In the genomic region with DNA sequence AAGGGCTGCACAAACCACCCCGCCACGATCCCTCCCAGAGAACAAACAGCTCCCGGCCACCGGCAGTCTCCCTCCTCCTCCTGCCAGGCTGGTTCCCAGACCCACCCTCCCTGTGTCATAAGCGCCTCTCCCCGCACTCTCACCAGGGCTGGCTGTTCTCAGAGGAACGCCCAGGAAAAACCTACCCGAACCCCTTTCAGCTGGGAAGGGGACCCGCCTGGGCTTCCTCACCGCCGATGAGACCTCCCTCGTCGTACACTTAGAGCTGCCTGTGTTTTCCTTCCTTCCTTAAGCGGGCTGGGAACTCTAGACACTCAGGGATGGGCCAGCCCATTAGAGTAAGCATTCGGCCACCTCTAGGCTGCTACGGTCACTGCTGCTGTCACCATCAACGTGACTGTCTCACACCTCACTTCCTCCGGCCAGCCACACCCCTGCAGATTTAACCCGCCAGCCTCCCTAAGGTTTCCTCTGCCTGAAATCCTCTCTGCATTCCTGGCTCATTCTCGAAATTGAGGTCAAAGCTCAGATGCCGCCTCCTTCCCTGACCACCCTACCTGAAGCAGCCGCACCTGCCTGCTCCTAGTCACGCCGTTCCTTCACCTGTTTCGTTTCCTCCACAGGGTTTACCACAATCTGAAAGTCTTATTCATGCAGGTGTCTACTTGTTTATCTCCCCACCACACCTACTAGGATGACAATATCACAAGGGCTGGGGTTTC, we compare ENCODE assay signal across 8 cellular contexts. TPM values are rescaled to one million over a fixed set of nuclear protein-coding genes. Genes with fewer than 3 reads are reported as not detected.
DNase-seq lines count a peak whose midpoint lies in the region; ATAC-seq and TF ChIP-seq lines count a peak whose summit lies in the region.

No MANE protein-coding gene starts in this region.

- H3K9me3 ChIP-seq in transverse colon, result no peaks in the 10 kb centered on the region
- no peaks in the 10 kb centered on the region for H3K9me3 ChIP-seq in effector memory CD4-positive, alpha-beta T cell (ENCODE audit: control insufficient read depth, low read length)
- H3K9me3 ChIP-seq in ovary, result peaks cover 0 to 7% of the 10 kb centered on the region in 2 donors

- H3K4me3 Mint-ChIP-seq in activated CD8-positive, alpha-beta T cell treated with anti-CD3 and anti-CD28 coated beads, Interleukin-2, amount 10 ng/mL, durations not matched to agents 7 days and 5 days, result peak overlapping the region; percentile 6
- peak overlapping the region; percentile 7 to 70 (median 65) for H3K4me3 Mint-ChIP-seq in immature natural killer cell

- H3K9me3 Mint-ChIP-seq in activated CD8-positive, alpha-beta T cell treated with anti-CD3 and anti-CD28 coated beads, Interleukin-2, amount 10 ng/mL, durations not matched to agents 7 days and 5 days (ENCODE audit: insufficient read depth), result no peaks in the 10 kb centered on the region
- peaks cover 0 to 5% (median 0%) of the 10 kb centered on the region in 6 donors for H3K9me3 Mint-ChIP-seq in immature natural killer cell

- no peak overlapping the region for H3K27ac Mint-ChIP-seq in activated CD8-positive, alpha-beta T cell treated with anti-CD3 and anti-CD28 coated beads, Interleukin-2, amount 10 ng/mL, durations not matched to agents 7 days and 5 days
- peak overlapping the region in 5 of 6 donors; percentile 61 to 89 (median 73) for H3K27ac Mint-ChIP-seq in immature natural killer cell

- H3K27me3 ChIP-seq in transverse colon (peaks cover 42% of the 10 kb centered on the region), ovary (no peaks in the 10 kb centered on the region)
- H3K27me3 ChIP-seq in effector memory CD4-positive, alpha-beta T cell (replicated peaks; ENCODE audit: control insufficient read depth, insufficient read depth, low read length, poor library complexity, severe bottlenecking), result peaks cover 19% of the 10 kb centered on the region

- WGBS in transverse colon (ENCODE audit: low coverage in 1 of 2), 2 donors, result 6% methylated on average over 25 of the region's 25 CpGs; no CpG with 5 or more reads in 1 of the 2 donors
- 2 to 4% methylated on average over 25 of the region's 25 CpGs for WGBS in lower leg skin, 2 donors
- 4 to 9% (median 6%) methylated on average over 23 to 25 of the region's 25 CpGs for WGBS in ovary, 3 donors

- no peak for TF ChIP-seq EP300 in transverse colon (IDR thresholded peaks at IDR 0.05; ENCODE audit: low read depth)
- TF ChIP-seq EP300 in ovary (IDR thresholded peaks at IDR 0.05), result no peak

- TF ChIP-seq CTCF in transverse colon (IDR thresholded peaks at IDR 0.05) (peak in 2 of 5 experiments; percentile 41 to 43), lower leg skin (IDR thresholded peaks at IDR 0.05) (no peak), ovary (IDR thresholded peaks at IDR 0.05) (no peak)

- peaks cover 9% of the 10 kb centered on the region for H3K4me1 Mint-ChIP-seq in activated CD8-positive, alpha-beta T cell treated with anti-CD3 and anti-CD28 coated beads, Interleukin-2, amount 10 ng/mL, durations not matched to agents 7 days and 5 days (ENCODE audit: low read depth)
- peaks cover 9 to 10% of the 10 kb centered on the region in 2 donors for H3K4me1 Mint-ChIP-seq in immature natural killer cell

- peak; percentile 48 for ATAC-seq in HG03135 (IDR thresholded peaks at IDR 0.05; ENCODE audit: unreplicated experiment)
- ATAC-seq in activated CD8-positive, alpha-beta T cell treated with anti-CD3 and anti-CD28 coated beads, Interleukin-2, amount 10 ng/mL, durations not matched to agents 7 days and 5 days, result peak; percentile 31

- H3K4me3 ChIP-seq in transverse colon (peak overlapping the region in 3 of 4 donors; percentile 23 to 38 (median 28)), lower leg skin (ENCODE audit: low read depth, poor library complexity, severe bottlenecking) (no peak overlapping the region), ovary (no peak overlapping the region)
- no peak overlapping the region for H3K4me3 ChIP-seq in effector memory CD4-positive, alpha-beta T cell (ENCODE audit: insufficient read depth, low read depth, low read length, poor library complexity, severe bottlenecking)

- H3K36me3 Mint-ChIP-seq in activated CD8-positive, alpha-beta T cell treated with anti-CD3 and anti-CD28 coated beads, Interleukin-2, amount 10 ng/mL, durations not matched to agents 7 days and 5 days (ENCODE audit: low read depth), result no peaks in the 10 kb centered on the region
- peaks cover 0 to 5% (median 0%) of the 10 kb centered on the region in 3 donors for H3K36me3 Mint-ChIP-seq in immature natural killer cell

- in situ Hi-C loops in transverse colon (cut with MboI; ENCODE audit: low pct_ligation_motif_present in 1 of 4, low pct_unique_long_range_greater_than_20kb in 1 of 4, low sequenced_read_pairs in 3 of 4), result no loop called here

- H3K27ac ChIP-seq in transverse colon, result peak overlapping the region; percentile 78 to 87 (median 83)
- no peak overlapping the region for H3K27ac ChIP-seq in effector memory CD4-positive, alpha-beta T cell (ENCODE audit: insufficient read depth, low read length, poor library complexity, severe bottlenecking)
- no peak overlapping the region for H3K27ac ChIP-seq in ovary

- H3K4me1 ChIP-seq in transverse colon, result peaks cover 3 to 22% (median 15%) of the 10 kb centered on the region in 4 donors
- peaks cover 11% of the 10 kb centered on the region for H3K4me1 ChIP-seq in effector memory CD4-positive, alpha-beta T cell (ENCODE audit: control insufficient read depth, insufficient read depth, low read length, poor library complexity, severe bottlenecking)
- no peaks in the 10 kb centered on the region for H3K4me1 ChIP-seq in ovary (ENCODE audit: insufficient read depth)

- DNase-seq in CD1c-positive myeloid dendritic cell (ENCODE audit: extremely low spot score) (peak; percentile 51), immature natural killer cell (peak in 2 of 3 donors; percentile 43 to 49), transverse colon (peak; percentile 84), lower leg skin (ENCODE audit: low spot score in 2 of 2) (no peak), ovary (no peak)
- DNase-seq in activated CD8-positive, alpha-beta T cell treated with anti-CD3 and anti-CD28 coated beads, Interleukin-2, amount 10 ng/mL, durations not matched to agents 7 days and 5 days, result no peak
- DNase-seq in effector memory CD4-positive, alpha-beta T cell, result no peak

- TF ChIP-seq POLR2A in transverse colon (IDR thresholded peaks at IDR 0.05) (peak; percentile 75), lower leg skin (IDR thresholded peaks at IDR 0.05) (no peak), ovary (IDR thresholded peaks at IDR 0.05) (no peak)

- no peaks in the 10 kb centered on the region for H3K36me3 ChIP-seq in transverse colon
- H3K36me3 ChIP-seq in effector memory CD4-positive, alpha-beta T cell (ENCODE audit: control insufficient read depth, insufficient read depth, low read length), result no peaks in the 10 kb centered on the region
- H3K36me3 ChIP-seq in ovary, result no peaks in the 10 kb centered on the region

- H3K27me3 Mint-ChIP-seq in activated CD8-positive, alpha-beta T cell treated with anti-CD3 and anti-CD28 coated beads, Interleukin-2, amount 10 ng/mL, durations not matched to agents 7 days and 5 days (ENCODE audit: low read depth), result peaks cover 51% of the 10 kb centered on the region
- H3K27me3 Mint-ChIP-seq in immature natural killer cell (ENCODE audit: low read depth in 3 of 3), result peaks cover 23 to 35% (median 31%) of the 10 kb centered on the region in 3 donors

- POLR2A ChIA-PET in activated CD8-positive, alpha-beta T cell treated with anti-CD3 and anti-CD28 coated beads, Interleukin-2, amount 10 ng/mL, durations not matched to agents 7 days and 5 days (lab: Charles Lee), result no interaction called here

- CTCF ChIA-PET in activated CD8-positive, alpha-beta T cell treated with anti-CD3 and anti-CD28 coated beads, Interleukin-2, amount 10 ng/mL, durations not matched to agents 7 days and 5 days (lab: Charles Lee), result no interaction called here

- intact Hi-C loops in transverse colon (cut with DNase I; ENCODE audit: low total_unique reads), result no loop called here
- intact Hi-C loops in lower leg skin (cut with DNase I; ENCODE audit: low total_unique reads), result no loop called here
- intact Hi-C loops in ovary (cut with DNase I), result no loop called here

RNA-seq across cellular contexts. Expression of a gene that starts 6.3 kb away (rescaled TPM):
- total RNA-seq in activated CD8-positive, alpha-beta T cell treated with anti-CD3 and anti-CD28 coated beads, Interleukin-2, amount 10 ng/mL, durations not matched to agents 7 days and 5 days, result 10 to 100 TPM; 30.9 to 33.1 TPM
- polyA plus RNA-seq in immature natural killer cell (10 to 100 TPM in 1 of 3 donors, 1 to 10 TPM in 2; 4.2 to 17.0 (median 4.5) TPM), ovary (10 to 100 TPM in 1 of 2 donors, 1 to 10 TPM in 1; 8.3 to 10.1 TPM)
- total RNA-seq in transverse colon (100 to 1,000 TPM in 1 of 4 donors, 10 to 100 TPM in 3; 28.4 to 125 (median 61.7) TPM), lower leg skin (100 to 1,000 TPM in 3 of 4 donors, 10 to 100 TPM in 1; 93.2 to 146 (median 134) TPM), ovary (10 to 100 TPM in 6 of 7 donors, 1 to 10 TPM in 1; 7.8 to 17.3 (median 12.0) TPM)

RNA-seq across cellular contexts. Expression of a gene that starts 6.4 kb away (rescaled TPM):
- total RNA-seq in activated CD8-positive, alpha-beta T cell treated with anti-CD3 and anti-CD28 coated beads, Interleukin-2, amount 10 ng/mL, durations not matched to agents 7 days and 5 days, result 1 to 10 TPM; 4.9 to 8.6 TPM
- polyA plus RNA-seq in immature natural killer cell (1 to 10 TPM; 4.5 to 7.3 (median 6.4) TPM), ovary (1 to 10 TPM in 1 of 2 donors, under 1 TPM in 1; 0.87 to 2.8 TPM)
- total RNA-seq in transverse colon (100 to 1,000 TPM in 1 of 4 donors, 10 to 100 TPM in 3; 28.7 to 115 (median 49.1) TPM), lower leg skin (100 to 1,000 TPM; 394 to 678 (median 540) TPM), ovary (100 to 1,000 TPM in 1 of 7 donors, 10 to 100 TPM in 2, 1 to 10 TPM in 3, under 1 TPM in 1; 0.88 to 142 (median 9.5) TPM)

RNA-seq across cellular contexts. Expression of a gene that starts 31.2 kb away (rescaled TPM):
- total RNA-seq in activated CD8-positive, alpha-beta T cell treated with anti-CD3 and anti-CD28 coated beads, Interleukin-2, amount 10 ng/mL, durations not matched to agents 7 days and 5 days, result under 1 TPM; 0.39 to 0.58 TPM
- polyA plus RNA-seq in immature natural killer cell, result under 1 TPM in 2 of 3 donors, not detected in 1; 0.64 to 0.78 TPM
- total RNA-seq in transverse colon, result under 1 TPM in 2 of 4 donors, not detected in 2; 0.68 to 1.00 TPM
- 1 to 10 TPM in 2 of 4 donors, under 1 TPM in 2; 0.49 to 8.5 (median 1.3) TPM for total RNA-seq in lower leg skin
- 1 to 10 TPM in 1 of 7 donors, under 1 TPM in 5, not detected in 1; 0.35 to 1.6 (median 0.57) TPM for total RNA-seq in ovary
- polyA plus RNA-seq in ovary, result under 1 TPM; 0.16 to 0.20 TPM

RNA-seq across cellular contexts. Expression of a gene that starts 48.1 kb away (rescaled TPM):
- 100 to 1,000 TPM; 137 to 142 TPM for total RNA-seq in activated CD8-positive, alpha-beta T cell treated with anti-CD3 and anti-CD28 coated beads, Interleukin-2, amount 10 ng/mL, durations not matched to agents 7 days and 5 days
- polyA plus RNA-seq in immature natural killer cell, result 1 to 10 TPM in 2 of 3 donors, under 1 TPM in 1; 0.63 to 8.5 (median 3.5) TPM
- 100 to 1,000 TPM; 101 to 350 (median 154) TPM for total RNA-seq in transverse colon
- total RNA-seq in lower leg skin, result 100 to 1,000 TPM in 1 of 4 donors, 10 to 100 TPM in 3; 55.5 to 103 (median 79.4) TPM
- 100 to 1,000 TPM in 4 of 7 donors, 10 to 100 TPM in 3; 45.4 to 152 (median 110) TPM for total RNA-seq in ovary
- polyA plus RNA-seq in ovary, result 100 to 1,000 TPM in 1 of 2 donors, 10 to 100 TPM in 1; 21.4 to 118 TPM

Comparison
In these comparisons a context has a peak if more than half of its experiments do, and no peak if none do; other contexts are left out.
1. DNase-seq: peak in CD1c-positive myeloid dendritic cell (single experiment), immature natural killer cell (2 of 3) and transverse colon (single experiment); none in activated CD8-positive, alpha-beta T cell treated with anti-CD3 and anti-CD28 coated beads, Interleukin-2, amount 10 ng/mL, durations not matched to agents 7 days and 5 days (single experiment), effector memory CD4-positive, alpha-beta T cell (0 of 3), lower leg skin (0 of 2) and ovary (0 of 5).
2. H3K27ac ChIP-seq: peak in transverse colon (4 of 4); none in effector memory CD4-positive, alpha-beta T cell (single experiment) and ovary (0 of 2).
3. H3K4me3 ChIP-seq: peak in transverse colon (3 of 4); none in effector memory CD4-positive, alpha-beta T cell (single experiment), lower leg skin (single experiment) and ovary (single experiment).